Comparison of ENCODE assay signal across 8 cellular contexts in the genomic region with DNA sequence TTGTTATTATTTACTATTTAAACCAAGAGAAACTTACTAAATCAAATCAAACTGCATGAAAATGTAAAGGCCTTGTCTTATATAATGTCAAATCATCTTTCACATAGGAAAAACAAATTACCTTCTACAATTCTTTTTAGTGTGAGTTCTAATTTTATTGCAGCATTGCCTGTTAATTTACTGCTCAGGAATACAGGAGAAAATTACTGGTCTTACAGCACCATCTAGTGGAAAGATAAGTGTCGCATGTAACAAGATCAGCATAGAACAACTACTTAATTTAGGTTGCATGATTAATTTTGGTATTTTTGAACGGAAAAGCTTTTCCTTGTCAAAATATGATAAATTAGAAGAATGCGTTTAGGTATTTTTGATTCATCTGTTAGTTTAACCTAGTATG.
DNase-seq lines count a peak whose midpoint lies in the region; ATAC-seq, FAIRE-seq and TF ChIP-seq lines count a peak whose summit lies in the region.

No MANE protein-coding gene starts in this region.

- H3K4me2 ChIP-seq in osteoblast (ENCODE audit: insufficient read depth, low read length) = no peak overlapping the region

- H3K27ac ChIP-seq in osteoblast (ENCODE audit: low read depth, low read length) = no peak overlapping the region

- peak; percentile 78 for FAIRE-seq in RCC 7860 (lab: Jason Lieb, UNC)

- DNase-seq in DMS153 treated with DMSO at 0.1 percent for 48 hours (lab: John Stamatoyannopoulos, UW; ENCODE audit: unreplicated experiment) (peak; percentile 57), RCC 7860 (ENCODE audit: low spot score) (peak; percentile 31), erythroblast (lab: John Stamatoyannopoulos, UW) (peak; percentile 55 to 72), osteoblast (ENCODE audit: insufficient read length, low spot score, missing footprints) (no peak)
- DNase-seq in activated naive CD4-positive, alpha-beta T cell (lab: John Stamatoyannopoulos, UW) = no peak

- TF ChIP-seq CTCF in LNCAP (IDR thresholded peaks at IDR 0.05) (peak; percentile 76), osteoblast (IDR thresholded peaks at IDR 0.05; ENCODE audit: extremely low read depth, low read depth, low read length) (peak; percentile 62)

- TF ChIP-seq POLR2A in erythroblast (IDR thresholded peaks at IDR 0.05; ENCODE audit: low read length) = no peak

- no peaks in the 10 kb centered on the region for H4K20me1 ChIP-seq in osteoblast (ENCODE audit: insufficient read depth, low read length)

- no peaks in the 10 kb centered on the region for H3K36me3 ChIP-seq in osteoblast (ENCODE audit: insufficient read depth, low read length)

- H3K79me2 ChIP-seq in osteoblast (ENCODE audit: insufficient read depth, low read length) = no peaks in the 10 kb centered on the region

- H2AFZ ChIP-seq in osteoblast (ENCODE audit: low read length) = no peak overlapping the region

- H3K9me3 ChIP-seq in osteoblast (ENCODE audit: low read depth, low read length) = no peaks in the 10 kb centered on the region

- H3K4me3 ChIP-seq in osteoblast (ENCODE audit: insufficient read depth, low read length) = no peak overlapping the region

- no peak for ATAC-seq in GM18873 (IDR thresholded peaks at IDR 0.05; ENCODE audit: low FRiP score, unreplicated experiment)
- ATAC-seq in HG03175 (IDR thresholded peaks at IDR 0.05; ENCODE audit: unreplicated experiment) = no peak

- H3K27me3 ChIP-seq in osteoblast (ENCODE audit: insufficient read depth, low read length) = no peaks in the 10 kb centered on the region

- H3K4me1 ChIP-seq in osteoblast (ENCODE audit: insufficient read depth, low read length) = peaks cover 3% of the 10 kb centered on the region

Comparison
In these comparisons a context has a peak if more than half of its experiments do, and no peak if none do; other contexts are left out.
1. DNase-seq: peak in DMS153 treated with DMSO at 0.1 percent for 48 hours (single experiment), RCC 7860 (single experiment) and erythroblast (2 of 2); none in osteoblast (single experiment) and activated naive CD4-positive, alpha-beta T cell (0 of 4).